In the genomic region with DNA sequence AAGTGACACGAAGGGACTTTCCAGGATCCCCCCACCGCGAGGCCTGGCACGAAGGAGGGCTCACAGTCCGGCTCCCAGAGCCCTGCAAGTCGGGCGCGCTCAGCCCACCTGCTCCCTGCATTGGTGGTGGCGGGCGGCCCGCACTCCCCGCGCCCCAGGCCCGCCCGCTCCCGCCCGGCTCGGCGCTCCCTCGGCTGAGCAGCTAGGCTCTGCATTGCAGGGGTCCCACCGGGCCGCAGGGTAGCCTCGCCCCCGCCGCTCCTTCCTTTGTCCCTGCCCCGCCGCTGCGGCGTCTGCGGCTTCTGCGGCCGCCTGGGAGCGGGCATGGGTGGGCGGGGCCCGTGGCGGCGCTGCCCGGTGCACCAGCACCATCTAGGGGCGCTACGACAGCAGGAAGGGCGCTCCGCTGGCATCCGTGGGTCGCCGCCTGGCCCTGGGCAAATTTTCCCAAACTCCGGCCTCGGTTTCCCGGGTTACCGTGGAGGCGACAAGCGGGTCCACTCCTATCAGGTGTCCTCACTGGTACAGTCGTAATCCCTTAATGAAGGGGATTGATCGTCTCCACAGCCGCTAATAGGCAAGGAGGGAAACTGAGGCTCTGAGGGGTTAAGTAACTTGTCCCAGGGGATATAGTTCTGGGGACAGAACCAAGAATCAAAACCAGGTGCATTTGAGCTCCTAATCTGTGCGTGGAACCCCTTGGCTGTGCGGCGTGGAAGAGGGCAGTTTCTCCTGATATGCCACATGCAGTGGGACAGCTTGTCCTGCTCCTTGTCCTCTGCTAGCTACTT, we compare ENCODE assay signal across 8 cellular contexts.
A peak's percentile ranks its signal among the peaks of the same experiment; 100 is the strongest.
DNase-seq lines count a peak whose midpoint lies in the region; ATAC-seq and TF ChIP-seq lines count a peak whose summit lies in the region.

No MANE protein-coding gene starts in this region.

- H4K20me1 ChIP-seq in Karpas-422 (ENCODE audit: insufficient read depth, low read depth, low read length), result no peaks in the 10 kb centered on the region

- H2AFZ ChIP-seq in Karpas-422 (ENCODE audit: low read length), result no peak overlapping the region

- H3K4me1 Mint-ChIP-seq in progenitor cell of endocrine pancreas (ENCODE audit: low read depth), result no peaks in the 10 kb centered on the region

- TF ChIP-seq CTCF in VCaP (conservative IDR thresholded peaks at IDR 0.05) (peak; percentile 93), heart right ventricle (IDR thresholded peaks at IDR 0.05) (peak; percentile 24 to 75 (median 69)), progenitor cell of endocrine pancreas (IDR thresholded peaks at IDR 0.05; ENCODE audit: unreplicated experiment) (peak; percentile 90)

- H3K9me3 ChIP-seq in HUES64 (ENCODE audit: insufficient read depth, low read depth, low read length) (no peaks in the 10 kb centered on the region), heart right ventricle (no peaks in the 10 kb centered on the region), Karpas-422 (ENCODE audit: low read length) (no peaks in the 10 kb centered on the region)

- DNase-seq in DMS79 (lab: John Stamatoyannopoulos, UW), result peak; percentile 39
- peak; percentile 14 to 52 for DNase-seq in heart right ventricle
- DNase-seq in progenitor cell of endocrine pancreas (ENCODE audit: low spot score, unreplicated experiment), result peak; percentile 63
- no peak for DNase-seq in Karpas-422
- no peak for DNase-seq in SIG-M5 treated with dmso at 0.1 percent for 504 hours (lab: John Stamatoyannopoulos, UW; ENCODE audit: unreplicated experiment)
- no peak for DNase-seq in NOMO-1 (lab: John Stamatoyannopoulos, UW; ENCODE audit: unreplicated experiment in 2 of 2)

- H3K36me3 Mint-ChIP-seq in progenitor cell of endocrine pancreas (ENCODE audit: insufficient read depth), result no peaks in the 10 kb centered on the region

- H3K36me3 ChIP-seq in HUES64 (ENCODE audit: insufficient read depth, low read length), result no peaks in the 10 kb centered on the region
- no peaks in the 10 kb centered on the region for H3K36me3 ChIP-seq in heart right ventricle
- H3K36me3 ChIP-seq in Karpas-422 (ENCODE audit: insufficient read depth, low read length), result no peaks in the 10 kb centered on the region

- peak; percentile 64 to 90 (median 75) for ATAC-seq in heart right ventricle

- peak overlapping the region; percentile 56 for H3K4me3 ChIP-seq in HUES64 (ENCODE audit: low read length)
- H3K4me3 ChIP-seq in heart right ventricle, result peak overlapping the region in 9 of 10 donors; percentile 34 to 53 (median 42)
- no peak overlapping the region for H3K4me3 ChIP-seq in Karpas-422 (ENCODE audit: low read length)

- H3K9ac ChIP-seq in HUES64 (ENCODE audit: low read depth, low read length) (peak overlapping the region; percentile 60), Karpas-422 (ENCODE audit: low read length) (no peak overlapping the region)

- no peaks in the 10 kb centered on the region for H3K9me3 Mint-ChIP-seq in progenitor cell of endocrine pancreas (ENCODE audit: low read depth)

- intact Hi-C loops in heart right ventricle (cut with DNase I), result loop anchor here in 8 of 10 donors (2.0 to 10.0 kb wide), 8 partner anchors 563 to 873 kb away; a partner anchor contains a TSS

- H3K79me2 ChIP-seq in Karpas-422 (ENCODE audit: low read length), result no peaks in the 10 kb centered on the region

- H3K27me3 ChIP-seq in HUES64 (ENCODE audit: insufficient read depth, low read length) (peaks cover 27% of the 10 kb centered on the region), heart right ventricle (peaks cover 0 to 65% (median 39%) of the 10 kb centered on the region in 7 donors), Karpas-422 (ENCODE audit: low read length) (no peaks in the 10 kb centered on the region)

- no peak overlapping the region for H3K4me2 ChIP-seq in Karpas-422 (ENCODE audit: low read depth, low read length, poor library complexity, severe bottlenecking)

- H3K4me1 ChIP-seq in HUES64 (ENCODE audit: insufficient read depth, low read length) (peaks cover 8% of the 10 kb centered on the region), heart right ventricle (peaks cover 0 to 11% (median 5%) of the 10 kb centered on the region in 9 donors), Karpas-422 (ENCODE audit: low read length) (no peaks in the 10 kb centered on the region)

- peaks cover 53% of the 10 kb centered on the region for H3K27me3 Mint-ChIP-seq in progenitor cell of endocrine pancreas

- no peak overlapping the region for H3K27ac Mint-ChIP-seq in progenitor cell of endocrine pancreas

- H3K4me3 Mint-ChIP-seq in progenitor cell of endocrine pancreas (ENCODE audit: low read depth), result peak overlapping the region; percentile 64

- no peaks in the 10 kb centered on the region for H3K9me2 ChIP-seq in Karpas-422 (replicated peaks; ENCODE audit: insufficient read depth, low read length)

- 8% methylated on average over 57 of the region's 57 CpGs for WGBS in HUES64
- 5% methylated on average over 53 to 57 of the region's 57 CpGs for WGBS in heart right ventricle, 2 donors

- no peak overlapping the region for H3K27ac ChIP-seq in HUES64 (ENCODE audit: low read depth, low read length)
- peak overlapping the region; percentile 46; the same call in 1 of the 2 replicates for H3K27ac ChIP-seq in VCaP
- no peak overlapping the region for H3K27ac ChIP-seq in heart right ventricle
- H3K27ac ChIP-seq in Karpas-422 (ENCODE audit: low read length), result no peak overlapping the region

Comparison
In these comparisons a context has a peak if more than half of its experiments do, and no peak if none do; other contexts are left out.
1. DNase-seq: peak in DMS79 (single experiment), heart right ventricle (2 of 2) and progenitor cell of endocrine pancreas (single experiment); none in Karpas-422 (single experiment), SIG-M5 treated with dmso at 0.1 percent for 504 hours (single experiment) and NOMO-1 (0 of 2).
2. Peak in every context shown above with its lines, with median percentiles within 50 percentile points of each other: CTCF ChIP-seq.